Comparison of ENCODE assay signal across 8 cellular contexts in the genomic region with DNA sequence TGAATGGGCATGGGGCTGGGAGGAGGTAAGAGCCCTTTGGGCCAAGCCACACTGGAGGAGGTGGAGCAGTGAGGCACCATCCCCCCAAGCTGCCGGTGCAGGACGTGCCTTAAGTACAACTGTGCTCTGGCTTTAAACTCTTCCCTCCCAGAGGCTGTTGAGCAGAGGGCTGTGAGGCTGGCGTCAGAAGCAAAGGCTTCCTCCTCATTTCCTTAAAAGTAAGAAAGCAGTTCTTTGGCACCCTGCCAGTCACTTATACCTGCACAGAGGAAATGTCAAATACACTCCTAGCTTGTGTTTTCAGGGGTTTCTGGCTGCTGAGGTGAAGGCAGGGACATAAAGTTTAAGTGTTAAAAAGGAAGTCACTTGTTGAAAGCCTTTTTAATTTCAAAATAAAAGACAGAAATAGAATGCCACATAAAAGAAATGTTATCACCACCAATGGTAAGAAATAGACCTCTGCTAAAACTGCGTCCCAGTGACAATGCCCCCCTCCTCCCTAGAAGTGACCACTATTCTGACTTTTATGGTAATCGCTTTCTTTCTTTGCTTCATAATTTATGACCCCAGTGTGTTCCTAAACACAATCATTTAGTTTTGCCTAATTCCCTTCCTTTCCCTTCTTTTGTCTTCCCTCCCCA. TPM values are rescaled to one million over a fixed set of nuclear protein-coding genes. Genes with fewer than 3 reads are reported as not detected.
DNase-seq lines count a peak whose midpoint lies in the region; ATAC-seq and TF ChIP-seq lines count a peak whose summit lies in the region.

No MANE protein-coding gene starts in this region.

- no peaks in the 10 kb centered on the region for H3K36me3 ChIP-seq in cardiac muscle cell

- no peaks in the 10 kb centered on the region for H3K9me3 Mint-ChIP-seq in stimulated activated effector memory CD8-positive, alpha-beta T cell treated with anti-CD3 and anti-CD28 coated beads, Interleukin-12 subunit alpha, Interleukin-12 subunit beta, amount 100 ng/mL, for 72 hours

- H3K27me3 ChIP-seq in cardiac muscle cell = no peaks in the 10 kb centered on the region

- peak overlapping the region; percentile 59 for H3K27ac ChIP-seq in cardiac muscle cell

- H3K36me3 Mint-ChIP-seq in stimulated activated effector memory CD8-positive, alpha-beta T cell treated with anti-CD3 and anti-CD28 coated beads, Interleukin-12 subunit alpha, Interleukin-12 subunit beta, amount 100 ng/mL, for 72 hours = no peaks in the 10 kb centered on the region

- DNase-seq in NCI-H2107 treated with DMSO at 0.1 percent for 48 hours (lab: John Stamatoyannopoulos, UW; ENCODE audit: unreplicated experiment) (peak; percentile 55), NCI-H2107 (lab: John Stamatoyannopoulos, UW) (no peak), cardiac muscle cell (ENCODE audit: low read depth in 1 of 2, low spot score in 1 of 2) (peak in 1 of 2 donors; percentile 77), GM20000 (ENCODE audit: low spot score) (no peak), COLO668 (lab: John Stamatoyannopoulos, UW; ENCODE audit: unreplicated experiment) (no peak), epidermal melanocyte (ENCODE audit: insufficient read length, low spot score) (no peak)
- DNase-seq in activated CD4-positive, alpha-beta T cell treated with anti-CD3 and anti-CD28 coated beads, Interleukin-2, amount 50 U/mL, for 1 hour = peak; percentile 27
- DNase-seq in stimulated activated effector memory CD8-positive, alpha-beta T cell treated with anti-CD3 and anti-CD28 coated beads, Interleukin-12 subunit alpha, Interleukin-12 subunit beta, amount 100 ng/mL, for 72 hours (ENCODE audit: low spot score in 2 of 2) = no peak

- ATAC-seq in stimulated activated effector memory CD8-positive, alpha-beta T cell treated with anti-CD3 and anti-CD28 coated beads, Interleukin-12 subunit alpha, Interleukin-12 subunit beta, amount 100 ng/mL, for 72 hours = peak; percentile 9

- no peaks in the 10 kb centered on the region for H3K9me3 ChIP-seq in cardiac muscle cell (ENCODE audit: low read depth)

- TF ChIP-seq CTCF in cardiac muscle cell (IDR thresholded peaks at IDR 0.05; ENCODE audit: low read depth, low read length) (no peak), GM20000 (IDR thresholded peaks at IDR 0.05; ENCODE audit: extremely low read depth, missing control alignments) (no peak)

- peaks cover 20% of the 10 kb centered on the region for H3K4me1 ChIP-seq in cardiac muscle cell (ENCODE audit: low read depth)

- no peak overlapping the region for H3K4me3 Mint-ChIP-seq in stimulated activated effector memory CD8-positive, alpha-beta T cell treated with anti-CD3 and anti-CD28 coated beads, Interleukin-12 subunit alpha, Interleukin-12 subunit beta, amount 100 ng/mL, for 72 hours

- no peak overlapping the region for H3K27ac Mint-ChIP-seq in stimulated activated effector memory CD8-positive, alpha-beta T cell treated with anti-CD3 and anti-CD28 coated beads, Interleukin-12 subunit alpha, Interleukin-12 subunit beta, amount 100 ng/mL, for 72 hours

- H3K4me3 ChIP-seq in cardiac muscle cell = no peak overlapping the region

- no peaks in the 10 kb centered on the region for H3K4me1 Mint-ChIP-seq in stimulated activated effector memory CD8-positive, alpha-beta T cell treated with anti-CD3 and anti-CD28 coated beads, Interleukin-12 subunit alpha, Interleukin-12 subunit beta, amount 100 ng/mL, for 72 hours

RNA-seq across cellular contexts. Expression of a gene that starts 33.0 kb away (rescaled TPM):
- 0.32 and 0.42 TPM in 2 replicates for total RNA-seq in cardiac muscle cell
- 0.36 and 0.43 TPM in 2 replicates for polyA plus RNA-seq in cardiac muscle cell

Comparison
In these comparisons a context has a peak if more than half of its experiments do, and no peak if none do; other contexts are left out.
1. DNase-seq: peak in NCI-H2107 treated with DMSO at 0.1 percent for 48 hours (single experiment) and activated CD4-positive, alpha-beta T cell treated with anti-CD3 and anti-CD28 coated beads, Interleukin-2, amount 50 U/mL, for 1 hour (single experiment); none in NCI-H2107 (single experiment), stimulated activated effector memory CD8-positive, alpha-beta T cell treated with anti-CD3 and anti-CD28 coated beads, Interleukin-12 subunit alpha, Interleukin-12 subunit beta, amount 100 ng/mL, for 72 hours (0 of 2), GM20000 (single experiment), COLO668 (single experiment) and epidermal melanocyte (single experiment).